27 cellular contexts compared by ENCODE assay signal in the genomic region with DNA sequence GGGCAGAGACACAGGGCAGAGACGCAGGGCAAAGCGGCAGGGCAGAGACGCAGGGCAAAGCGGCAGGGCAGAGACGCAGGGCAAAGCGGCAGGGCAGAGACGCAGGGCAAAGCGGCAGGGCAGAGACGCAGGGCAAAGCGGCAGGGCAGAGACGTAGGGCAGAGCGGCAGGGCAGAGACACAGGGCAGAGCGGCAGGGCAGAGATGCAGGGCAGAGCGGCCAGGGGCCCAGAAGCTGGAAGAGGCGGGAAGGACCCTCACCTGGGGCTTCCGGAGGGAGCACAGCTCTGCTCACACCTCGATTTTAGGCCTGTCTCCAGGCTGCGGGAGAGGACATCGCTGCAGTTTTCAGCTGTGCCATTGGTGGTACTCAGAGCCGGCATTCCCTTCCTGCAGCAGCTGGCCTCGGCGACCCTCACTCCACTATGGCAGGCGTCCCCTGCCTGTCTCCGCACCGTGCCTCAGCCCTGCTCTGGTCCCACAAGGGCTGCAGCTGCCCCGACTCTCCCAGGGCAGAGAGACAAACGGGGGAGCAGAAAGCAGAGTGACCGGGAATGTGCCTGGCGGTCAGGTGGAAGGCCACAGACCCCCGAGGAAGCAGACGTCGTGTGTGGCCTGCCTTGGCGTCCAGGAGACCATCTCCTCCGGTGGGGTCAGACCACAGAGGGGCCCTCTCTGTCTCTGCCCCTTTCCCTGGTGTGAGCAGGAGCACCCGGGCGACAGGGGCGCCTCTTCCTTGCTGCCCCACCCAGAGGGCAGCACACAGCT. TPM values are rescaled to one million over a fixed set of nuclear protein-coding genes. Genes with fewer than 3 reads are reported as not detected.
"Had no signal": no experiment of that assay in that cellular context is flagged by ENCODE, and none has a peak within 500 bp of the region (broad histone marks: within the 10 kb centered on the region; RNA-seq: fewer than 3 reads in every experiment).

No MANE protein-coding gene starts in this region.

- H3K36me3 ChIP-seq: MG63, Peyer's patch, SJSA1 had no signal

- H2AFZ ChIP-seq: PC-9 had no signal

- H3K27me3 ChIP-seq: Peyer's patch had no signal

- H3K9me3 ChIP-seq: MG63, Peyer's patch, SJSA1 had no signal

- H3K27ac ChIP-seq: HL-60, PC-9, Peyer's patch, SJSA1, SK-N-MC had no signal

- DNase-seq: IMR-90, Karpas-422, KG1, MG63, NCI-H1092, NCI-H1105 treated with DMSO at 0.1 percent for 48 hours, NCI-H1417 treated with DMSO at 0.1 percent for 48 hours, NCI-H146, NCI-H1694 treated with DMSO at 0.1 percent for 48 hours, NCI-H1930, NCI-H2081, NCI-H2107, NCI-H2171, NCI-H226, NCI-H446, NCI-H510A, NCI-H524 treated with DMSO at 0.1 percent for 48 hours, NCI-H69, NCI-H774, PC-9, Peyer's patch, SHP77 treated with DMSO at 0.1 percent for 48 hours had no signal

- H3K4me2 ChIP-seq: PC-9 had no signal

- ATAC-seq: Right ventricle myocardium inferior had no signal

- H3K4me3 ChIP-seq: MG63, PC-9, Peyer's patch, SJSA1, SK-N-MC had no signal

- H3K4me1 ChIP-seq: Peyer's patch had no signal

RNA-seq across cellular contexts. Expression of gene SOX8, which starts 29.9 kb away (rescaled TPM):
- total RNA-seq: PC-9, RPMI7951 had no signal
